ENCODE assay signal across 8 cellular contexts in the genomic region with DNA sequence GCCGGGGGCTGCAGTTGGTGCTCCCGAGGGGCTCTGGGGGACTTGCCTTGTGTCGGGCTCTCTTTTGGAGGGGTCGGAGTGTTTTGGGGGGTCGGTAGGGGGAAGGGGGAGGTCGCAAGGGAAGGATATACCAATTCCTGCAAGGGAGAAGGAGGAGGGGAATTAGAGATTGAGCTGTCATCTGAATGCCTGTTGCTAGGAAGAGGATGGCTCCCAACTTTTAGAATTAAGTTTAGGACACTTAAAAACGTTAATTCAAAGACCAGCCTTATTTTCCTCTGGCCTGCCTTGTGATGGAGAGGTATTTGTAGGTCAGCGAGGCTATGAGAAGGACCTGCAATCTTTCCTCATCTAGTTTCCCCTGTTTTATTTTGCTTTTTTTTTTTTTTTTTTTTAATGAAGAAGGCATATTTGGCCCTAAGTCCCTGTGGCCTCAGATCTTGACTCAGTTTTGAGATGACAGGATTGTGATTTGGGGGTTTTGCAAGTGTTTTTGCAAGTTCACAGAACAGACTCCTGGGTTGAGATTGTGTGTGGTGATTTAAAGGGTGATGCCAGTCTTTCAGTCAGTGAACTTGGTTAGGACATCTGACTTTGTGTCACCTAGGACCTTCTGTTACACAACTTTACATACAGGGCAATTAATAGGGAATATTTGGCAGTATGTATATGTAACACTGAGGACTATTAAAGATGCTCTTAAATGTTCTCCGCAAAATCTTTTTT.
DNase-seq lines count a peak whose midpoint lies in the region; ATAC-seq and TF ChIP-seq lines count a peak whose summit lies in the region.

No MANE protein-coding gene starts in this region.

- H3K36me3 Mint-ChIP-seq in activated T-cell treated with anti-CD3 and anti-CD28 coated beads, Interleukin-2, amount 50 U/mL, for 24 hours (ENCODE audit: low read depth) = peaks cover 27% of the 10 kb centered on the region

- no peak for TF ChIP-seq CTCF in WI38 (IDR thresholded peaks at IDR 0.05; ENCODE audit: low read depth, low read length)

- peak overlapping the region; percentile 91 for H3K4me3 Mint-ChIP-seq in activated T-cell treated with anti-CD3 and anti-CD28 coated beads, Interleukin-2, amount 50 U/mL, for 24 hours

- H3K4me3 ChIP-seq in WI38 (ENCODE audit: low read depth, low read length) (peak overlapping the region; percentile 96), rectal smooth muscle tissue (ENCODE audit: low read length) (peak overlapping the region; percentile 92)

- peaks cover 50% of the 10 kb centered on the region for H3K4me1 Mint-ChIP-seq in activated T-cell treated with anti-CD3 and anti-CD28 coated beads, Interleukin-2, amount 50 U/mL, for 24 hours (ENCODE audit: low read depth)

- DNase-seq in activated T-cell treated with anti-CD3 and anti-CD28 coated beads, Interleukin-2, amount 50 U/mL, for 24 hours = no peak
- DNase-seq in activated T-cell treated with anti-CD3 and anti-CD28 coated beads for 4 hours (no peak), glomerular visceral epithelial cell (ENCODE audit: extremely low spot score) (peak; percentile 2), KG1 (lab: John Stamatoyannopoulos, UW) (no peak)
- DNase-seq in stimulated activated CD4-positive, alpha-beta T cell treated with anti-CD3 and anti-CD28 coated beads, Interleukin-4, amount 100 ng/mL, for 1 hour = no peak

- peak overlapping the region; percentile 75 for H3K9ac ChIP-seq in rectal smooth muscle tissue (ENCODE audit: low read length)

- peak overlapping the region; percentile 95 for H3K27ac Mint-ChIP-seq in activated T-cell treated with anti-CD3 and anti-CD28 coated beads, Interleukin-2, amount 50 U/mL, for 24 hours

- no peak for ATAC-seq in GM19397 (IDR thresholded peaks at IDR 0.05; ENCODE audit: unreplicated experiment)

- H3K27ac ChIP-seq in rectal smooth muscle tissue (ENCODE audit: low read depth, low read length) = peak overlapping the region; percentile 78

- no peaks in the 10 kb centered on the region for H3K27me3 ChIP-seq in rectal smooth muscle tissue (ENCODE audit: control insufficient read depth, insufficient read depth, low read length)

- no peaks in the 10 kb centered on the region for H3K36me3 ChIP-seq in rectal smooth muscle tissue (ENCODE audit: control insufficient read depth, insufficient read depth, low read length)

- H3K4me1 ChIP-seq in rectal smooth muscle tissue (ENCODE audit: control insufficient read depth, insufficient read depth, low read length) = peaks cover 2% of the 10 kb centered on the region

- H3K27me3 Mint-ChIP-seq in activated T-cell treated with anti-CD3 and anti-CD28 coated beads, Interleukin-2, amount 50 U/mL, for 24 hours = no peaks in the 10 kb centered on the region

- no peaks in the 10 kb centered on the region for H3K9me3 Mint-ChIP-seq in activated T-cell treated with anti-CD3 and anti-CD28 coated beads, Interleukin-2, amount 50 U/mL, for 24 hours
